ENCODE assay signal across 3 cellular contexts in the genomic region with DNA sequence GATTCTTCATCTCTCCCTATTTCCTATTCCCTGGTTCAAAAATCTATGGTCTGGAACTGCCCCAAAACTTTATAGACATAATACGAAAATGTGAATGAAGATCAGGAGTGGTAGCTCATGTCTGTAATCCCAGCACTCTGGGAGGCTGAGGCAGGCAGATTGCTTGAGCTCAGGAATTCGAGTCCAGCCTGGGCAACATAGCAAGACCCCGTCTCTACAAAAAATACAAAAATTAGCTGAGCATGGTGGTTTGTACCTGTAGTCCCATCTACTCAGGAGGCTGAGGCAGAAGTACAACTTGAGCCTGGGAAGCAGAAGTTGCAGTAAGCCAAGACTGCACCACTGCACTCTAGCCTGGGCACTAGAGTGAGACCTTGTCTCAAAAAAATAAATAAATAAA.
TF ChIP-seq lines count a peak whose summit lies in the region.

No MANE protein-coding gene starts in this region.

TF ChIP-seq in HepG2, 621 proteins besides CTCF, POLR2A, EP300 and RAD21:
- TF ChIP-seq ZNF121 (CRISPR knock-in tag; IDR thresholded peaks at IDR 0.05), result peak; percentile 63
- TF ChIP-seq MYPOP (CRISPR knock-in tag; IDR thresholded peaks at IDR 0.05), result no peak
TF ChIP-seq in HepG2: peak in this region for 1.

TF ChIP-seq in HEK293, 187 proteins besides CTCF, POLR2A, EP300 and RAD21:
- TF ChIP-seq ZNF560 (tag by site-specific recombination; IDR thresholded peaks at IDR 0.05; ENCODE audit: borderline replicate concordance) (no peak), ZNF121 (tag by site-specific recombination; IDR thresholded peaks at IDR 0.05) (peak; percentile 59)

TF ChIP-seq in WTC11, 78 proteins besides CTCF, POLR2A, EP300 and RAD21:
- TF ChIP-seq NR3C1 (CRISPR knock-in tag; conservative IDR thresholded peaks at IDR 0.05; ENCODE audit: low read depth) (no peak), ZNF121 (CRISPR knock-in tag; IDR thresholded peaks at IDR 0.05) (0 out of 2 replicates have a peak, but pooled peaks have one; percentile 45)
- TF ChIP-seq, protein P1, sequence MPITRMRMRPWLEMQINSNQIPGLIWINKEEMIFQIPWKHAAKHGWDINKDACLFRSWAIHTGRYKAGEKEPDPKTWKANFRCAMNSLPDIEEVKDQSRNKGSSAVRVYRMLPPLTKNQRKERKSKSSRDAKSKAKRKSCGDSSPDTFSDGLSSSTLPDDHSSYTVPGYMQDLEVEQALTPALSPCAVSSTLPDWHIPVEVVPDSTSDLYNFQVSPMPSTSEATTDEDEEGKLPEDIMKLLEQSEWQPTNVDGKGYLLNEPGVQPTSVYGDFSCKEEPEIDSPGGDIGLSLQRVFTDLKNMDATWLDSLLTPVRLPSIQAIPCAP (CRISPR knock-in tag; IDR thresholded peaks at IDR 0.05), result no peak
